ENCODE assay signal across 22 cellular contexts in genomic region chr16:3953728-3954410, GRCh38.
DNase-seq lines count a peak whose midpoint lies in the region; ATAC-seq and TF ChIP-seq lines count a peak whose summit lies in the region.
"Had no signal": no experiment of that assay in that cellular context is flagged by ENCODE, and none has a peak within 500 bp of the region (broad histone marks: within the 10 kb centered on the region; RNA-seq: fewer than 3 reads in every experiment).

No MANE protein-coding gene starts in this region.

- H3K36me3 ChIP-seq in HEK293 (ENCODE audit: control insufficient read depth in 2 of 2, insufficient read depth in 1 of 2, low read length in 2 of 2) = no peaks in the 10 kb centered on the region
- no peaks in the 10 kb centered on the region for H3K36me3 ChIP-seq in NT2/D1 (ENCODE audit: insufficient read depth, insufficient read length, low read length)
- H3K36me3 ChIP-seq in body of pancreas (replicated peaks in 1 of 2; ENCODE audit: insufficient read depth in 1 of 2, low read depth in 2 of 2) = no peaks in the 10 kb centered on the region
- H3K36me3 ChIP-seq: left lung had no signal

- H3K9ac ChIP-seq in NT2/D1 (ENCODE audit: insufficient read length, low read depth) = peak overlapping the region; percentile 50

- CTCF ChIA-PET in HEK293 (lab: Yijun Ruan, JAX) = interaction anchor here (1.2 kb wide), 1 partner anchor 13 kb away, joined by 4 read pairs; no protein-coding TSS in a partner anchor

- H3K4me3 ChIP-seq in HEK293 (ENCODE audit: low read depth, low read length) = no peak overlapping the region
- H3K4me3 ChIP-seq in NT2/D1 (ENCODE audit: insufficient read length, low read depth) = no peak overlapping the region
- H3K4me3 ChIP-seq in body of pancreas = no peak overlapping the region
- H3K4me3 ChIP-seq: left lung had no signal

- H3K9me3 ChIP-seq in HEK293 (ENCODE audit: control insufficient read depth, insufficient read depth, low read depth, low read length) = no peaks in the 10 kb centered on the region
- H3K9me3 ChIP-seq in NT2/D1 (ENCODE audit: insufficient read depth, low read length) = no peaks in the 10 kb centered on the region
- H3K9me3 ChIP-seq in body of pancreas = no peaks in the 10 kb centered on the region
- H3K9me3 ChIP-seq: Caco-2, left lung had no signal

- H3K27me3 ChIP-seq in NT2/D1 (ENCODE audit: insufficient read depth, insufficient read length) (no peaks in the 10 kb centered on the region), body of pancreas (no peaks in the 10 kb centered on the region)

- H3K4me1 ChIP-seq in HEK293 (ENCODE audit: control insufficient read depth, insufficient read depth, low read length) (no peaks in the 10 kb centered on the region), NT2/D1 (ENCODE audit: insufficient read depth, insufficient read length) (peaks cover 13% of the 10 kb centered on the region), body of pancreas (no peaks in the 10 kb centered on the region)
- H3K4me1 ChIP-seq: Caco-2 had no signal

- WGBS in body of pancreas, 2 donors = 88 to 89% methylated on average over 17 to 24 of the region's 24 CpGs

- intact Hi-C loops in dendritic cell treated with granulocyte-macrophage colony-stimulating factor and Interleukin-4, amounts not matched to agents 40 ng/mL and 50 ng/mL, for 4 days (cut with micrococcal nuclease) = no loop called here
- intact Hi-C loops in sciatic nerve (cut with DNase I) (no loop called here), body of pancreas (cut with DNase I) (no loop called here)

- H3K9me3 Mint-ChIP-seq in dendritic cell treated with granulocyte-macrophage colony-stimulating factor and Interleukin-4, amounts not matched to agents 40 ng/mL and 50 ng/mL, for 4 days = no peaks in the 10 kb centered on the region
- H3K9me3 Mint-ChIP-seq: activated CD4-positive, alpha-beta memory T cell treated with anti-CD3 and anti-CD28 coated beads for 36 hours; activated naive CD4-positive, alpha-beta T cell treated with anti-CD3 and anti-CD28 coated beads for 36 hours; CD14-positive monocyte had no signal

- H3K27ac Mint-ChIP-seq in dendritic cell treated with granulocyte-macrophage colony-stimulating factor and Interleukin-4, amounts not matched to agents 40 ng/mL and 50 ng/mL, for 4 days = peak overlapping the region; percentile 51
- H3K27ac Mint-ChIP-seq: activated CD4-positive, alpha-beta memory T cell treated with anti-CD3 and anti-CD28 coated beads for 36 hours; activated naive CD4-positive, alpha-beta T cell treated with anti-CD3 and anti-CD28 coated beads for 36 hours; progenitor cell of endocrine pancreas; T-helper 17 cell had no signal

- peaks cover 19% of the 10 kb centered on the region for H3K4me1 Mint-ChIP-seq in dendritic cell treated with granulocyte-macrophage colony-stimulating factor and Interleukin-4, amounts not matched to agents 40 ng/mL and 50 ng/mL, for 4 days (ENCODE audit: low read depth)

- H3K27me3 Mint-ChIP-seq in dendritic cell treated with granulocyte-macrophage colony-stimulating factor and Interleukin-4, amounts not matched to agents 40 ng/mL and 50 ng/mL, for 4 days = peaks cover 78% of the 10 kb centered on the region

- no peak for TF ChIP-seq CTCF in HEK293 (tag by site-specific recombination; IDR thresholded peaks at IDR 0.05)
- no peak for TF ChIP-seq CTCF in body of pancreas (IDR thresholded peaks at IDR 0.05)

- H3K36me3 Mint-ChIP-seq in dendritic cell treated with granulocyte-macrophage colony-stimulating factor and Interleukin-4, amounts not matched to agents 40 ng/mL and 50 ng/mL, for 4 days (ENCODE audit: low read depth) = no peaks in the 10 kb centered on the region
- H3K36me3 Mint-ChIP-seq: activated CD4-positive, alpha-beta memory T cell treated with anti-CD3 and anti-CD28 coated beads for 36 hours; CD14-positive monocyte had no signal

- POLR2A ChIA-PET in HEK293 (lab: Yijun Ruan, JAX) = no interaction called here

- no peak overlapping the region for H3K4me3 Mint-ChIP-seq in dendritic cell treated with granulocyte-macrophage colony-stimulating factor and Interleukin-4, amounts not matched to agents 40 ng/mL and 50 ng/mL, for 4 days
- H3K4me3 Mint-ChIP-seq: activated CD4-positive, alpha-beta memory T cell treated with anti-CD3 and anti-CD28 coated beads for 36 hours; activated naive CD4-positive, alpha-beta T cell treated with anti-CD3 and anti-CD28 coated beads for 36 hours; T-helper 17 cell had no signal

- H3K27ac ChIP-seq in HEK293 (ENCODE audit: extremely low read depth, low read depth, low read length) = no peak overlapping the region
- H3K27ac ChIP-seq in body of pancreas = no peak overlapping the region
- H3K27ac ChIP-seq: epithelial cell of prostate, left lung had no signal

- DNase-seq in NT2/D1 (ENCODE audit: low read depth, low spot score) (no peak), sciatic nerve (ENCODE audit: low spot score) (peak; percentile 48), cerebellar cortex (ENCODE audit: low spot score) (no peak), body of pancreas (no peak)
- DNase-seq: activated CD4-positive, alpha-beta memory T cell treated with anti-CD3 and anti-CD28 coated beads for 36 hours; activated CD4-positive, CD25-positive, alpha-beta regulatory T cell treated with anti-CD3 and anti-CD28 coated beads, Interleukin-2, amount 50 U/mL, for 72 hours; activated CD8-positive, alpha-beta memory T cell treated with anti-CD3 and anti-CD28 coated beads, Interleukin-2, amount 50 U/mL, for 4 hours; Caco-2; effector memory CD4-positive, alpha-beta T cell; HCEC 1CT; left lung; stimulated activated CD4-positive, alpha-beta T cell treated with anti-CD3 and anti-CD28 coated beads, Interleukin-4, amount 100 ng/mL, for 4 hours; T-helper 17 cell; trophoblast cell had no signal

- ATAC-seq in sciatic nerve = no peak
- ATAC-seq in body of pancreas = no peak
- ATAC-seq in HG02973 (IDR thresholded peaks at IDR 0.05; ENCODE audit: unreplicated experiment) = no peak
- ATAC-seq: left lung, SK-N-SH treated with all-trans-retinoic acid at 6 μM for 48 hours, T-helper 17 cell had no signal

- TF ChIP-seq POLR2A in body of pancreas (IDR thresholded peaks at IDR 0.05) = no peak

TF ChIP-seq in HEK293, 187 proteins besides CTCF, POLR2A, EP300 and RAD21:
- TF ChIP-seq SCRT2 (tag by site-specific recombination; IDR thresholded peaks at IDR 0.05) (0 out of 2 replicates have a peak, but pooled peaks have one; percentile 0), ZNF121 (tag by site-specific recombination; IDR thresholded peaks at IDR 0.05) (no peak)
